Comparison of ENCODE assay signal across 8 cellular contexts in genomic region chr10:15725603-15726002, GRCh38. TPM values are rescaled to one million over a fixed set of nuclear protein-coding genes. Genes with fewer than 3 reads are reported as not detected.
DNase-seq lines count a peak whose midpoint lies in the region; ATAC-seq and TF ChIP-seq lines count a peak whose summit lies in the region.

No MANE protein-coding gene starts in this region.

- TF ChIP-seq CTCF in LNCaP clone FGC (IDR thresholded peaks at IDR 0.05; ENCODE audit: control insufficient read depth, extremely low read depth, insufficient read depth) (peak; percentile 75), body of pancreas (IDR thresholded peaks at IDR 0.05) (peak in 6 of 7 experiments; percentile 22 to 54 (median 38)), mesothelial cell of epicardium (IDR thresholded peaks at IDR 0.05; ENCODE audit: unreplicated experiment) (no peak)

- H3K36me3 Mint-ChIP-seq in mesothelial cell of epicardium: peaks cover 1% of the 10 kb centered on the region

- intact Hi-C loops in body of pancreas (cut with DNase I): loop anchor here (10.0 kb wide), 1 partner anchor 291 kb away; no protein-coding TSS in a partner anchor

- H3K4me3 ChIP-seq in LNCaP clone FGC (ENCODE audit: low read depth, low read length): no peak overlapping the region
- H3K4me3 ChIP-seq in body of pancreas: no peak overlapping the region

- no peak overlapping the region for H3K27ac Mint-ChIP-seq in mesothelial cell of epicardium

- no peak overlapping the region for H3K27ac ChIP-seq in body of pancreas

- H3K36me3 ChIP-seq in body of pancreas (replicated peaks in 1 of 2; ENCODE audit: insufficient read depth in 1 of 2, low read depth in 2 of 2): no peaks in the 10 kb centered on the region

- H3K4me1 ChIP-seq in body of pancreas: no peaks in the 10 kb centered on the region

- peaks cover 13% of the 10 kb centered on the region for H3K4me1 Mint-ChIP-seq in mesothelial cell of epicardium

- no peak overlapping the region for H3K4me3 Mint-ChIP-seq in mesothelial cell of epicardium

- H3K9me3 Mint-ChIP-seq in mesothelial cell of epicardium: peaks cover 6% of the 10 kb centered on the region

- DNase-seq in NOMO-1 treated with dmso at 0.1 percent for 144 hours (lab: John Stamatoyannopoulos, UW; ENCODE audit: unreplicated experiment) (peak; percentile 1), NOMO-1 (lab: John Stamatoyannopoulos, UW; ENCODE audit: unreplicated experiment in 2 of 2) (no peak), LNCaP clone FGC (ENCODE audit: low read depth) (peak; percentile 40), body of pancreas (peak in 1 of 4 donors; percentile 18), kidney glomerular epithelial cell (lab: John Stamatoyannopoulos, UW) (peak; percentile 22), mesothelial cell of epicardium (ENCODE audit: low spot score in 2 of 2, unreplicated experiment in 2 of 2) (no peak), cerebellar nuclear complex (lab: John Stamatoyannopoulos, UW) (no peak)

- ATAC-seq in body of pancreas (no peak), GM19463 (IDR thresholded peaks at IDR 0.05; ENCODE audit: unreplicated experiment) (no peak)

- H3K9me3 ChIP-seq in body of pancreas: no peaks in the 10 kb centered on the region

- no peak for TF ChIP-seq POLR2A in body of pancreas (IDR thresholded peaks at IDR 0.05)

- no peaks in the 10 kb centered on the region for H3K27me3 ChIP-seq in body of pancreas

- 5 to 13% methylated on average over 2 of the region's 2 CpGs for WGBS in body of pancreas, 2 donors

- peaks cover 24% of the 10 kb centered on the region for H3K27me3 Mint-ChIP-seq in mesothelial cell of epicardium (ENCODE audit: low read depth)

RNA-seq across cellular contexts. Expression of gene ITGA8, which starts 5.9 kb away (rescaled TPM):
- total RNA-seq in body of pancreas (under 1 TPM; 0.66 to 0.78 TPM), mesothelial cell of epicardium (19.2 to 21.8 TPM (median 21.7 TPM) in 3 replicates)

Comparison
In these comparisons a context has a peak if more than half of its experiments do, and no peak if none do; other contexts are left out.
1. DNase-seq: peak in NOMO-1 treated with dmso at 0.1 percent for 144 hours (single experiment), LNCaP clone FGC (single experiment) and kidney glomerular epithelial cell (single experiment); none in NOMO-1 (0 of 2), mesothelial cell of epicardium (0 of 2) and cerebellar nuclear complex (0 of 2).
2. RNA of gene ITGA8, which starts 5.9 kb away (total RNA-seq): 19.2 to 21.8 TPM in mesothelial cell of epicardium; 0.66 to 0.78 TPM in body of pancreas; every median in the first group is over 10 times any median in the second.